In genomic region chr17:38353668-38354067, GRCh38 we compare ENCODE assay signal across 9 cellular contexts. TPM values are rescaled to one million over a fixed set of nuclear protein-coding genes. Genes with fewer than 3 reads are reported as not detected.
A peak's percentile ranks its signal among the peaks of the same experiment; 100 is the strongest.
DNase-seq lines count a peak whose midpoint lies in the region; ATAC-seq and TF ChIP-seq lines count a peak whose summit lies in the region.
"Had no signal": no experiment of that assay in that cellular context is flagged by ENCODE, and none has a peak within 500 bp of the region (broad histone marks: within the 10 kb centered on the region; RNA-seq: fewer than 3 reads in every experiment).

No MANE protein-coding gene starts in this region.

- no peak overlapping the region for H2BK12ac ChIP-seq in neuronal stem cell (ENCODE audit: low read length)

- H2BK15ac ChIP-seq in neuronal stem cell (ENCODE audit: low read length): no peak overlapping the region

- DNase-seq in CD4-positive, CD25-positive, alpha-beta regulatory T cell: no peak
- DNase-seq in coronary artery (ENCODE audit: low spot score) (no peak), neuronal stem cell (ENCODE audit: low spot score) (no peak), GM13976 (ENCODE audit: low spot score) (no peak), hepatic stellate cell (ENCODE audit: low spot score) (no peak), activated gamma-delta T cell treated with Interleukin-2 at 50 U/mL for 16 hours (no peak)

- H3K14ac ChIP-seq in neuronal stem cell (ENCODE audit: low read length): no peak overlapping the region

- H3K27me3 Mint-ChIP-seq in CD4-positive, CD25-positive, alpha-beta regulatory T cell: peaks cover 4% of the 10 kb centered on the region

- H2AFZ ChIP-seq in neuronal stem cell (ENCODE audit: low read length): no peak overlapping the region

- H4K91ac ChIP-seq in neuronal stem cell (ENCODE audit: low read depth, low read length, poor library complexity): no peak overlapping the region

- H4K8ac ChIP-seq in neuronal stem cell (ENCODE audit: low read depth, low read length): no peak overlapping the region

- H3K27ac Mint-ChIP-seq in CD4-positive, CD25-positive, alpha-beta regulatory T cell: peak overlapping the region in 1 of 3 donors; percentile 64

- H3K4me1 Mint-ChIP-seq in CD4-positive, CD25-positive, alpha-beta regulatory T cell: peaks cover 17 to 61% (median 50%) of the 10 kb centered on the region in 4 donors

- no peak overlapping the region for H3K4ac ChIP-seq in neuronal stem cell (ENCODE audit: low read length)

- no peak overlapping the region for H3K23ac ChIP-seq in neuronal stem cell (ENCODE audit: low read depth, low read length, poor library complexity)

- no peaks in the 10 kb centered on the region for H3K27me3 ChIP-seq in CD4-positive, CD25-positive, alpha-beta regulatory T cell (ENCODE audit: control insufficient read depth, insufficient read depth, low read length)
- no peaks in the 10 kb centered on the region for H3K27me3 ChIP-seq in neuronal stem cell (ENCODE audit: control insufficient read depth in 3 of 3, insufficient read depth in 3 of 3, low read depth in 1 of 3, low read length in 3 of 3)

- H2AK5ac ChIP-seq in neuronal stem cell (ENCODE audit: low read depth, low read length): no peak overlapping the region

- H3K36me3 Mint-ChIP-seq in CD4-positive, CD25-positive, alpha-beta regulatory T cell: peaks cover 6% of the 10 kb centered on the region

- TF ChIP-seq CTCF in coronary artery (IDR thresholded peaks at IDR 0.05) (no peak), GM13976 (IDR thresholded peaks at IDR 0.05; ENCODE audit: borderline replicate concordance, control extremely low read depth, extremely low read depth, insufficient read depth, missing control alignments) (no peak)

- H2BK120ac ChIP-seq in neuronal stem cell (ENCODE audit: low read depth, low read length): no peak overlapping the region

- H3K9ac ChIP-seq in neuronal stem cell (ENCODE audit: low read depth, low read length, poor library complexity): no peak overlapping the region

- in situ Hi-C loops in GM13976 (cut with MboI; ENCODE audit: low sequenced_read_pairs, unreplicated experiment): no loop called here

- no CpG with 5 or more reads among the region's 13 CpGs for WGBS in neuronal stem cell (ENCODE audit: extremely low coverage in 2 of 2, insufficient read length in 2 of 2, insufficient replicate concordance in 1 of 2), 2 donors

- no peak overlapping the region for H3K4me3 ChIP-seq in CD4-positive, CD25-positive, alpha-beta regulatory T cell (ENCODE audit: low read depth, low read length)
- H3K4me3 ChIP-seq in coronary artery (peak overlapping the region; percentile 96), neuronal stem cell (ENCODE audit: low read length in 2 of 2) (peak overlapping the region in 1 of 2 donors; percentile 74)

- ATAC-seq in CD4-positive, CD25-positive, alpha-beta regulatory T cell (ENCODE audit: low read depth in 2 of 2): no peak
- ATAC-seq in HG02970 (IDR thresholded peaks at IDR 0.05; ENCODE audit: low FRiP score, unreplicated experiment): no peak

- no peaks in the 10 kb centered on the region for H3K9me3 Mint-ChIP-seq in CD4-positive, CD25-positive, alpha-beta regulatory T cell

- no peak overlapping the region for H2BK5ac ChIP-seq in neuronal stem cell (ENCODE audit: low read length)

- peak overlapping the region; percentile 22 for H3K4me2 ChIP-seq in neuronal stem cell (ENCODE audit: insufficient read depth, low read length, poor library complexity, severe bottlenecking)

- H3K79me1 ChIP-seq in neuronal stem cell (ENCODE audit: low read depth, low read length): peaks cover 7% of the 10 kb centered on the region

- peaks cover 34% of the 10 kb centered on the region for H3K4me1 ChIP-seq in CD4-positive, CD25-positive, alpha-beta regulatory T cell (ENCODE audit: control insufficient read depth, insufficient read depth, low read length, poor library complexity, severe bottlenecking)
- peaks cover 12 to 13% of the 10 kb centered on the region in 2 donors for H3K4me1 ChIP-seq in neuronal stem cell (ENCODE audit: control insufficient read depth in 2 of 2, insufficient read depth in 1 of 2, low read depth in 1 of 2, low read length in 2 of 2)

- H3K9me3 ChIP-seq in CD4-positive, CD25-positive, alpha-beta regulatory T cell (ENCODE audit: control insufficient read depth in 2 of 2, low read length in 2 of 2): no peaks in the 10 kb centered on the region
- H3K9me3 ChIP-seq in KOPT-K1 (ENCODE audit: insufficient read depth, low read length, poor library complexity, severe bottlenecking) (no peaks in the 10 kb centered on the region), neuronal stem cell (replicated peaks in 1 of 2; ENCODE audit: control insufficient read depth in 2 of 2, insufficient read depth in 1 of 2, low read depth in 1 of 2, low read length in 2 of 2) (no peaks in the 10 kb centered on the region)

- H3K27ac ChIP-seq in CD4-positive, CD25-positive, alpha-beta regulatory T cell (ENCODE audit: insufficient read depth, low read length, poor library complexity, severe bottlenecking): no peak overlapping the region
- H3K27ac ChIP-seq in KOPT-K1 (ENCODE audit: low read depth, low read length, poor library complexity, severe bottlenecking): peak overlapping the region; percentile 78
- no peak overlapping the region for H3K27ac ChIP-seq in coronary artery
- H3K27ac ChIP-seq in neuronal stem cell (replicated peaks; ENCODE audit: low read length): no peak overlapping the region
- H3K27ac ChIP-seq: HL-60 had no signal

- H3K18ac ChIP-seq in neuronal stem cell (ENCODE audit: low read length): no peak overlapping the region

- peak overlapping the region; percentile 85 to 91 (median 86) for H3K4me3 Mint-ChIP-seq in CD4-positive, CD25-positive, alpha-beta regulatory T cell

- no peaks in the 10 kb centered on the region for H3K36me3 ChIP-seq in CD4-positive, CD25-positive, alpha-beta regulatory T cell (ENCODE audit: control insufficient read depth, insufficient read depth, low read length)
- H3K36me3 ChIP-seq in KOPT-K1 (ENCODE audit: insufficient read depth, low read length) (no peaks in the 10 kb centered on the region), neuronal stem cell (replicated peaks in 1 of 2; ENCODE audit: control insufficient read depth in 2 of 2, insufficient read depth in 2 of 2, low read length in 2 of 2) (no peaks in the 10 kb centered on the region)

RNA-seq across cellular contexts. Expression of gene SOCS7, which starts 2.0 kb away (rescaled TPM):
- total RNA-seq in CD4-positive, CD25-positive, alpha-beta regulatory T cell: 14.4 TPM
- polyA plus RNA-seq in CD4-positive, CD25-positive, alpha-beta regulatory T cell: under 1 TPM; 0.32 to 0.47 (median 0.38) TPM
- 16.3 TPM for polyA plus RNA-seq in neuronal stem cell (2013, experiment 1 of 2)
- 16.6 TPM for polyA plus RNA-seq in neuronal stem cell (2013, experiment 2 of 2)

RNA-seq across cellular contexts. Expression of gene GPR179, which starts 9.9 kb away (rescaled TPM):
- total RNA-seq in CD4-positive, CD25-positive, alpha-beta regulatory T cell: 0.07 TPM
- polyA plus RNA-seq in CD4-positive, CD25-positive, alpha-beta regulatory T cell: not detected
- 0.03 TPM for polyA plus RNA-seq in neuronal stem cell (2013, experiment 1 of 2)
- polyA plus RNA-seq in neuronal stem cell (2013, experiment 2 of 2): 0.04 TPM

RNA-seq across cellular contexts. Expression of gene MRPL45, which starts 56.7 kb away (rescaled TPM):
- 12.8 TPM for total RNA-seq in CD4-positive, CD25-positive, alpha-beta regulatory T cell
- polyA plus RNA-seq in CD4-positive, CD25-positive, alpha-beta regulatory T cell: 10 to 100 TPM; 27.1 to 35.0 (median 30.5) TPM
- polyA plus RNA-seq in neuronal stem cell (2013, experiment 1 of 2): 55.5 TPM
- 56.9 TPM for polyA plus RNA-seq in neuronal stem cell (2013, experiment 2 of 2)
